1 cellular context compared by ENCODE assay signal in the genomic region with DNA sequence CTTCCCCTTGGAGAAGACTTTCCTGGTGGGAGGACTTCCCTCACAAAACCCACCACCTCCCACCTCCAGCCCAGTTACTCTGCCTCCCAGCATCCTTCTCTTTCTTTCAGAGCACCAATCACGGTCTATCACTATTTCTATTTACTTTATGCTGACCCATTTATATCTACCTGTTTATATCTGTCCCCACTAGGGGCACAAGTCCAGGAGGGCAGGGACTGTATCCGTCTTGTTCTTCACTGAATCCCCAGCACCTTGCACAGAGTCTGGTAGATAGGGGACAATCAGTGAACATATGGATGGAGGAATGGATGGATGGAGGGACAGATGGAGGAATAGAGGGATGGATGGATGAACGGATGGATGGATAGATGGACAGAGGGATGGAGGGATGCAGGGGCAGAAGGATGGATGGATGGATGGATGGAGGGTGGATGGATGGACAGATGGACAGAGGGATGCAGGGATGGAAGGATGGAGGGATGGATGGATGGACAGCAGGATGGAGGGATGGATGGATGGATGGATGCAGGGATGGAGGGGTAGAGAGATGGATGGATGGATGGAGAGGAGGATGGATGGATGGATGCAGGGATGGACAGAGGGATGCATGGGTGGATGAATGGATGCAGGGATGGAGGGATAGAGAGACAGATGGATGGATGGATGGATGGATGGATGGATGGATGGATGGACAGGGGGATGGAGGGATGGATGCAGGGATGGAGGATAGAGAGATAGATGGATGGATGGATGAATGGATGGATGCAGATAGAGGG.
TF ChIP-seq lines count a peak whose summit lies in the region.

No MANE protein-coding gene starts in this region.

TF ChIP-seq in A549, 52 proteins besides CTCF, POLR2A, EP300 and RAD21 (continued from another document):
- TF ChIP-seq, protein P1, sequence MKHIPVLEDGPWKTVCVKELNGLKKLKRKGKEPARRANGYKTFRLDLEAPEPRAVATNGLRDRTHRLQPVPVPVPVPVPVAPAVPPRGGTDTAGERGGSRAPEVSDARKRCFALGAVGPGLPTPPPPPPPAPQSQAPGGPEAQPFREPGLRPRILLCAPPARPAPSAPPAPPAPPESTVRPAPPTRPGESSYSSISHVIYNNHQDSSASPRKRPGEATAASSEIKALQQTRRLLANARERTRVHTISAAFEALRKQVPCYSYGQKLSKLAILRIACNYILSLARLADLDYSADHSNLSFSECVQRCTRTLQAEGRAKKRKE (CRISPR knock-in tag; IDR thresholded peaks at IDR 0.05; ENCODE audit: low read depth), result no peak
- TF ChIP-seq RNF2 (IDR thresholded peaks at IDR 0.05; ENCODE audit: borderline replicate concordance, low read depth), result no peak
- no peak for TF ChIP-seq FOSL2 (IDR thresholded peaks at IDR 0.05)
- TF ChIP-seq FOSL2 (CRISPR knock-in tag; IDR thresholded peaks at IDR 0.05), result no peak
- no peak for TF ChIP-seq TFCP2L1 (CRISPR knock-in tag; IDR thresholded peaks at IDR 0.05)
- TF ChIP-seq NFE2L2 (conservative IDR thresholded peaks at IDR 0.05; ENCODE audit: low read length), result no peak
- TF ChIP-seq RFX5 (IDR thresholded peaks at IDR 0.05), result no peak
TF ChIP-seq in A549: peak in this region for 0.
